In genomic region chr4:15681372-15682339, GRCh38 we compare ENCODE assay signal across 8 cellular contexts. TPM values are rescaled to one million over a fixed set of nuclear protein-coding genes. Genes with fewer than 3 reads are reported as not detected.
DNase-seq lines count a peak whose midpoint lies in the region; ATAC-seq and TF ChIP-seq lines count a peak whose summit lies in the region.

Gene FAM200B, plus strand, starts transcription at chr4:15681827. Its CDS starts 5,151 bp downstream, at chr4:15686978.

- peak within 1 kb of the TSS; percentile 93 for H2AK5ac ChIP-seq in IMR-90 (ENCODE audit: low read depth, low read length)

- ATAC-seq in GM21528 (IDR thresholded peaks at IDR 0.05; ENCODE audit: low FRiP score, unreplicated experiment) (peak; percentile 91), IMR-90 (ENCODE audit: low read depth) (peak; percentile 96)

- TSS peak; percentile 74 for BruUV-seq in IMR-90 (replicated peaks; lab: Mats Ljungman, UMichigan)

- peaks cover 9% of the 10 kb centered on the region for H3K9me1 ChIP-seq in IMR-90 (ENCODE audit: insufficient read depth, low read length)

- TF ChIP-seq RAD21 in IMR-90 (IDR thresholded peaks at IDR 0.05; ENCODE audit: low read length): peak; percentile 44; the same call in 1 of the 2 replicates

- no peaks in the 10 kb centered on the region for H3K27me3 ChIP-seq in IMR-90 (ENCODE audit: control insufficient read depth, insufficient read depth, low read length)

- peak; percentile 22; the same call in 1 of the 2 replicates for TF ChIP-seq CTCF in IMR-90 (conservative IDR thresholded peaks at IDR 0.05; ENCODE audit: low read depth, low read length)

- H3K4me2 ChIP-seq in IMR-90 (ENCODE audit: low read depth, low read length): peak within 1 kb of the TSS; percentile 99

- peaks cover 23 to 44% of the 10 kb centered on the region in 2 experiments for H3K79me1 ChIP-seq in IMR-90 (ENCODE audit: low read depth in 1 of 2, low read length in 2 of 2)

- peak within 1 kb of the TSS; percentile 94 for H2BK5ac ChIP-seq in IMR-90 (ENCODE audit: low read depth, low read length, poor library complexity, severe bottlenecking)

- peak; percentile 99 for DNase-seq in DMS 273 (lab: John Stamatoyannopoulos, UW; ENCODE audit: unreplicated experiment)
- peak; percentile 97 for DNase-seq in IMR-90
- peak; percentile 99 for DNase-seq in OCI-M1 (lab: John Stamatoyannopoulos, UW)
- peak; percentile 97 for DNase-seq in activated T-cell treated with anti-CD3 and anti-CD28 coated beads for 24 hours (ENCODE audit: low read depth)
- peak; percentile 91 for DNase-seq in epidermal melanocyte (ENCODE audit: insufficient read length, low spot score)
- peak; percentile 95 for DNase-seq in middle frontal gyrus (ENCODE audit: extremely low spot score, low spot score)
- DNase-seq in stimulated activated CD8-positive, alpha-beta memory T cell treated with anti-CD3 and anti-CD28 coated beads, Interleukin-2, amount 100 ng/mL, for 48 hours (ENCODE audit: low read depth in 2 of 2): peak; percentile 98 to 99

- peak within 1 kb of the TSS; percentile 94 for H2AK9ac ChIP-seq in IMR-90 (replicated peaks; ENCODE audit: low read depth, low read length, poor library complexity)

- peak within 1 kb of the TSS; percentile 98 for H3K56ac ChIP-seq in IMR-90 (ENCODE audit: extremely low read depth, insufficient read depth, low read length)

- POLR2A ChIA-PET in IMR-90 (lab: Charles Lee; ENCODE audit: unreplicated experiment): interaction anchor here (1.0 kb wide), 1 partner anchor 9 kb away, joined by 3 read pairs; no protein-coding TSS in a partner anchor

- peak within 1 kb of the TSS; percentile 99 for H3K9ac ChIP-seq in IMR-90 (ENCODE audit: low read depth, low read length)

- H3K18ac ChIP-seq in IMR-90 (ENCODE audit: low read depth, low read length): peak within 1 kb of the TSS; percentile 91

- peak within 1 kb of the TSS; percentile 35; the same call in 2 of the 3 replicates for H2BK15ac ChIP-seq in IMR-90 (ENCODE audit: low read depth, low read length)

- dilution Hi-C loops in IMR-90 (cut with HindIII; ENCODE audit: low sequenced_read_pairs, unreplicated experiment): no loop called here

- H4K8ac ChIP-seq in IMR-90 (ENCODE audit: low read depth in 2 of 2, low read length in 2 of 2): peak within 1 kb of the TSS; percentile 87 to 95

- peaks cover 7% of the 10 kb centered on the region for H3K4me1 ChIP-seq in IMR-90 (ENCODE audit: control insufficient read depth, insufficient read depth, low read length)

- in situ Hi-C loops in IMR-90 (cut with MboI; ENCODE audit: low sequenced_read_pairs): loop anchor here (25.0 kb wide), 1 partner anchor 669 kb away; the partner anchor contains the start of gene CPEB2

- H2BK20ac ChIP-seq in IMR-90 (ENCODE audit: low read depth, low read length): no peak within 1 kb of the TSS; the same call in 1 of the 2 replicates

- H3K23ac ChIP-seq in IMR-90 (ENCODE audit: low read depth, low read length): peak within 1 kb of the TSS; percentile 93

- no peaks in the 10 kb centered on the region for H3K9me3 ChIP-seq in IMR-90 (ENCODE audit: control insufficient read depth, insufficient read depth, low read length)

- peak within 1 kb of the TSS; percentile 86 for H3K4me3 ChIP-seq in IMR-90 (ENCODE audit: insufficient read depth, low read depth, low read length)

- peak within 1 kb of the TSS; percentile 80 for H2BK120ac ChIP-seq in IMR-90 (ENCODE audit: low read depth, low read length)

- peak within 1 kb of the TSS; percentile 91 for H2AFZ ChIP-seq in IMR-90 (replicated peaks; ENCODE audit: low read length, poor library complexity)

- intact Hi-C loops in IMR-90 (cut with micrococcal nuclease): loop anchor here (1.0 to 2.0 kb wide), 2 partner anchors 9 to 27 kb away; partner anchors contain the start of gene FBXL5

- no peaks in the 10 kb centered on the region for H4K20me1 ChIP-seq in IMR-90 (ENCODE audit: insufficient read depth, low read length)

- peak within 1 kb of the TSS; percentile 95 for H4K5ac ChIP-seq in IMR-90 (ENCODE audit: low read depth, low read length)

- peak within 1 kb of the TSS; percentile 98 for H3K27ac ChIP-seq in IMR-90 (ENCODE audit: insufficient read depth, low read length)

- peak; percentile 94 for TF ChIP-seq POLR2A in IMR-90 (IDR thresholded peaks at IDR 0.05; ENCODE audit: low read depth, low read length)

- WGBS in IMR-90 (ENCODE audit: extremely low coverage in 2 of 2, insufficient read length in 1 of 2), 2 experiments: 0% methylated on average over 23 of the region's 56 CpGs; no CpG with 5 or more reads in 1 of the 2 experiments

- CTCF ChIA-PET in IMR-90 (lab: Yijun Ruan, JAX): interaction anchor here (1.0 kb wide), 1 partner anchor 13 kb away, joined by 3 read pairs; no protein-coding TSS in a partner anchor

- H3K36me3 ChIP-seq in IMR-90 (ENCODE audit: control insufficient read depth, insufficient read depth, low read length): peaks cover 6% of the 10 kb centered on the region

- H3K4ac ChIP-seq in IMR-90 (ENCODE audit: low read depth, low read length): peak within 1 kb of the TSS; percentile 96

- H3K14ac ChIP-seq in IMR-90 (replicated peaks; ENCODE audit: low read depth, low read length): peak within 1 kb of the TSS; percentile 98

- H4K91ac ChIP-seq in IMR-90 (ENCODE audit: insufficient read depth, low read depth, low read length): peak within 1 kb of the TSS; percentile 94

TF ChIP-seq in IMR-90, 13 proteins besides CTCF, POLR2A, EP300 and RAD21:
- TF ChIP-seq USF2 (IDR thresholded peaks at IDR 0.05; ENCODE audit: low read depth, low read length) (no peak), SMC3 (IDR thresholded peaks at IDR 0.05; ENCODE audit: low read depth, low read length) (no peak), MXI1 (IDR thresholded peaks at IDR 0.05; ENCODE audit: borderline replicate concordance, low read depth, low read length) (peak; percentile 96), BHLHE40 (IDR thresholded peaks at IDR 0.05; ENCODE audit: low read depth, low read length) (no peak), MAZ (IDR thresholded peaks at IDR 0.05; ENCODE audit: borderline replicate concordance, low read depth, low read length) (peak; percentile 76; the same call in 1 of the 2 replicates)
- TF ChIP-seq, protein P1, sequence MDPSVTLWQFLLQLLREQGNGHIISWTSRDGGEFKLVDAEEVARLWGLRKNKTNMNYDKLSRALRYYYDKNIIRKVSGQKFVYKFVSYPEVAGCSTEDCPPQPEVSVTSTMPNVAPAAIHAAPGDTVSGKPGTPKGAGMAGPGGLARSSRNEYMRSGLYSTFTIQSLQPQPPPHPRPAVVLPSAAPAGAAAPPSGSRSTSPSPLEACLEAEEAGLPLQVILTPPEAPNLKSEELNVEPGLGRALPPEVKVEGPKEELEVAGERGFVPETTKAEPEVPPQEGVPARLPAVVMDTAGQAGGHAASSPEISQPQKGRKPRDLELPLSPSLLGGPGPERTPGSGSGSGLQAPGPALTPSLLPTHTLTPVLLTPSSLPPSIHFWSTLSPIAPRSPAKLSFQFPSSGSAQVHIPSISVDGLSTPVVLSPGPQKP (IDR thresholded peaks at IDR 0.05; ENCODE audit: borderline replicate concordance, low read depth, low read length): no peak

RNA-seq across cellular contexts. Expression of gene FAM200B, which starts in this region (rescaled TPM):
- 16.7 and 20.6 TPM in 2 replicates for total RNA-seq in IMR-90 (2012; rRNA removed)
- polyA plus RNA-seq in IMR-90 (2012; rRNA removed): 17.3 and 18.5 TPM in 2 replicates
- polyA plus RNA-seq in IMR-90 (2012; cell fraction: cytosol; rRNA removed): 14.6 and 28.6 TPM in 2 replicates
- polyA plus RNA-seq in IMR-90 (2012; cell fraction: nucleus; rRNA removed; ENCODE audit: low replicate concordance): 5.2 and 23.8 TPM in 2 replicates

Comparison
In these comparisons a context has a peak if more than half of its experiments do, and no peak if none do; other contexts are left out.
1. Peak in every context shown above with its lines: DNase-seq, ATAC-seq, H3K4me3 ChIP-seq and H3K27ac ChIP-seq.